3 cellular contexts compared by ENCODE assay signal in genomic region chr7:10773430-10773829, GRCh38.
"Had no signal": no experiment of that assay in that cellular context is flagged by ENCODE, and none has a peak within 500 bp of the region (broad histone marks: within the 10 kb centered on the region; RNA-seq: fewer than 3 reads in every experiment).

No MANE protein-coding gene starts in this region.

- H3K4me3 ChIP-seq: GM12878 had no signal

- ATAC-seq: GM12878 had no signal

- DNase-seq: GDM1, GF-D8 had no signal
